In the genomic region with DNA sequence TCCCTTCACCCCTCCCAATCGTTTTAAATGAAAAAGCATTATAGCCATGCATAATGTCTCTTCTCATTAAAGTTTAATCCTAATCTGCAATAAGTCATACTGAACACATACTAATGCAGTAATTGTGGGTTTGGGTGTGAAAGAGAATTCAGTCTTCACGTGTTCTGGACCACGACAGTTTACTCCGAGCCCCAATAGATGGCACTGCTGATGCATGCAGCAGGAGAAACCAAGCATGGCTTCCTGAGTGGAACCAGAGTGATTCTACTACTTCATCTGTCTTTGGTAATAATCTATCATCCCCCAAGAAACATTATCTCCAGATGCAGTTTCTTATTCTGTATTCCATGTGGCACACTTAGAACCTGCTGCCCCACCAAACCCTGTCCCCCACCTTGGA, we compare ENCODE assay signal across 10 cellular contexts. TPM values are rescaled to one million over a fixed set of nuclear protein-coding genes. Genes with fewer than 3 reads are reported as not detected.
DNase-seq lines count a peak whose midpoint lies in the region; ATAC-seq and TF ChIP-seq lines count a peak whose summit lies in the region.
"Had no signal": no experiment of that assay in that cellular context is flagged by ENCODE, and none has a peak within 500 bp of the region (broad histone marks: within the 10 kb centered on the region; RNA-seq: fewer than 3 reads in every experiment).

No MANE protein-coding gene starts in this region.

- ATAC-seq in GM18858 (IDR thresholded peaks at IDR 0.05; ENCODE audit: unreplicated experiment) (no peak), GM19324 (IDR thresholded peaks at IDR 0.05; ENCODE audit: low FRiP score, unreplicated experiment) (no peak)
- ATAC-seq: activated CD8-positive, alpha-beta memory T cell treated with anti-CD3 and anti-CD28 coated beads, Interleukin-2, amount 10 ng/mL, durations not matched to agents 7 days and 5 days; mucosa of descending colon had no signal

- H3K27me3 ChIP-seq in testis: no peaks in the 10 kb centered on the region
- H3K27me3 ChIP-seq in sigmoid colon: peaks cover 0 to 4% (median 0%) of the 10 kb centered on the region in 3 donors

- TF ChIP-seq EP300 in sigmoid colon (IDR thresholded peaks at IDR 0.05): no peak

- no peaks in the 10 kb centered on the region for H3K36me3 ChIP-seq in testis (ENCODE audit: low read depth, missing control alignments)
- H3K36me3 ChIP-seq in sigmoid colon: no peaks in the 10 kb centered on the region

- intact Hi-C loops in head of caudate nucleus (cut with DNase I) (no loop called here), testis (cut with DNase I; ENCODE audit: low total_unique reads) (no loop called here), sigmoid colon (cut with DNase I) (no loop called here)

- DNase-seq in SIG-M5 treated with dmso at 0.1 percent for 504 hours (lab: John Stamatoyannopoulos, UW; ENCODE audit: unreplicated experiment) (peak; percentile 1), SIG-M5 (lab: John Stamatoyannopoulos, UW) (no peak), RKO (ENCODE audit: low spot score) (peak; percentile 33), head of caudate nucleus (peak in 23 of 42 donors; percentile 18 to 64 (median 33)), testis (peak; percentile 50), sigmoid colon (no peak)
- DNase-seq: activated CD8-positive, alpha-beta memory T cell treated with anti-CD3 and anti-CD28 coated beads, Interleukin-2, amount 10 ng/mL, durations not matched to agents 7 days and 5 days had no signal

- H3K27ac ChIP-seq in testis (no peak overlapping the region), sigmoid colon (no peak overlapping the region)

- TF ChIP-seq POLR2A in testis (IDR thresholded peaks at IDR 0.05) (no peak), sigmoid colon (IDR thresholded peaks at IDR 0.05) (no peak)

- H3K9me3 ChIP-seq in testis (no peaks in the 10 kb centered on the region), sigmoid colon (no peaks in the 10 kb centered on the region)
- H3K9me3 ChIP-seq: mucosa of descending colon had no signal

- H3K4me1 ChIP-seq in testis (peaks cover 4% of the 10 kb centered on the region), sigmoid colon (no peaks in the 10 kb centered on the region)

- 26 to 30% methylated on average over 4 of the region's 4 CpGs for WGBS in testis, 2 donors
- 31 to 50% methylated on average over 4 of the region's 4 CpGs for WGBS in sigmoid colon, 2 donors

- TF ChIP-seq CTCF in testis (IDR thresholded peaks at IDR 0.05) (peak in 1 of 3 experiments; percentile 14), sigmoid colon (IDR thresholded peaks at IDR 0.05) (no peak)

- H3K4me3 ChIP-seq in testis (no peak overlapping the region), sigmoid colon (no peak overlapping the region)
- H3K4me3 ChIP-seq: mucosa of descending colon had no signal

RNA-seq across cellular contexts. Expression of a gene that starts 47.0 kb away (rescaled TPM):
- total RNA-seq in testis (100 to 1,000 TPM; 141 to 146 TPM), sigmoid colon (1 to 10 TPM in 1 of 4 donors, under 1 TPM in 3; 0.27 to 1.4 (median 0.69) TPM)
- polyA plus RNA-seq in testis (ENCODE audit: insufficient read depth, low read depth, low replicate concordance) (35.7 TPM), sigmoid colon (10 to 100 TPM in 1 of 3 donors, 1 to 10 TPM in 2; 1.8 to 19.2 (median 7.2) TPM)
- total RNA-seq: activated CD8-positive, alpha-beta memory T cell treated with anti-CD3 and anti-CD28 coated beads, Interleukin-2, amount 10 ng/mL, durations not matched to agents 7 days and 5 days had no signal

Comparison
In these comparisons a context has a peak if more than half of its experiments do, and no peak if none do; other contexts are left out.
1. DNase-seq: peak in SIG-M5 treated with dmso at 0.1 percent for 504 hours (single experiment), RKO (single experiment), head of caudate nucleus (23 of 42) and testis (single experiment); none in SIG-M5 (single experiment) and sigmoid colon (single experiment).
2. RNA of a gene that starts 47.0 kb away (total RNA-seq): 141 to 146 TPM in testis; 0.27 to 1.4 TPM in sigmoid colon; every median in the first group is over 10 times any median in the second.